In the genomic region with DNA sequence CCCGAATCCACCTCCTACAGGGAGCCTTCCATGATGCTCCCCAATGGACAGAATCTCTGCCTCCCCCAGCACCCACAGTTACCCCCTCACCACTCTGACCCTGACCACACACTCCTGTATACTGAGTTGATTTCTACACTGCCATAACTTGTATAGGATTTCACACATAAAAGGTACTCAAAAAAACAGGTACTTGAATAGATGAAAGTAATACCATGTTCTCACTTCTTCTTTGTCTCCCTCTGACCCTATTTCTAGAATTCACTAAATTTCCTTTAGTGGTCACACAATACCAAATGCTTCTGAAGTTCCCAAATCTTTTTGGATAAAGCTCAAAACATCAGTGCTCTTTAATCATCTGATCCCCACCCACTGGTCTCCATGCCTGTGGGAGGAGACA, we compare ENCODE assay signal across 30 cellular contexts. TPM values are rescaled to one million over a fixed set of nuclear protein-coding genes. Genes with fewer than 3 reads are reported as not detected.
DNase-seq lines count a peak whose midpoint lies in the region; ATAC-seq and TF ChIP-seq lines count a peak whose summit lies in the region.
"Had no signal": no experiment of that assay in that cellular context is flagged by ENCODE, and none has a peak within 500 bp of the region (broad histone marks: within the 10 kb centered on the region; RNA-seq: fewer than 3 reads in every experiment).

No MANE protein-coding gene starts in this region.

- peaks cover 21% of the 10 kb centered on the region for H3K27me3 Mint-ChIP-seq in activated naive CD8-positive, alpha-beta T cell treated with anti-CD3 and anti-CD28 coated beads, Interleukin-2, amount 10 ng/mL, durations not matched to agents 7 days and 5 days
- peaks cover 24% of the 10 kb centered on the region for H3K27me3 Mint-ChIP-seq in activated naive CD8-positive, alpha-beta T cell treated with anti-CD3 and anti-CD28 coated beads, Interleukin-2, amount 50 U/mL, for 24 hours
- H3K27me3 Mint-ChIP-seq in nephron (ENCODE audit: low read depth), result peaks cover 5% of the 10 kb centered on the region
- H3K27me3 Mint-ChIP-seq: activated B cell treated with CpG ODN at 0.5 μM for 24 hours; activated CD8-positive, alpha-beta memory T cell treated with anti-CD3 and anti-CD28 coated beads, Interleukin-2, amount 10 ng/mL, durations not matched to agents 7 days and 5 days had no signal

- H3K4me3 Mint-ChIP-seq in activated naive CD8-positive, alpha-beta T cell treated with anti-CD3 and anti-CD28 coated beads, Interleukin-2, amount 10 ng/mL, durations not matched to agents 7 days and 5 days, result no peak overlapping the region
- H3K4me3 Mint-ChIP-seq in activated naive CD8-positive, alpha-beta T cell treated with anti-CD3 and anti-CD28 coated beads, Interleukin-2, amount 50 U/mL, for 24 hours, result no peak overlapping the region
- no peak overlapping the region for H3K4me3 Mint-ChIP-seq in nephron
- H3K4me3 Mint-ChIP-seq: activated B cell treated with CpG ODN at 0.5 μM for 24 hours; activated CD4-positive, alpha-beta T cell treated with anti-CD3 and anti-CD28 coated beads, Interleukin-2, amount 10 ng/mL, durations not matched to agents 7 days and 5 days; activated CD8-positive, alpha-beta memory T cell treated with anti-CD3 and anti-CD28 coated beads, Interleukin-2, amount 10 ng/mL, durations not matched to agents 7 days and 5 days; activated T-cell treated with anti-CD3 and anti-CD28 coated beads, Interleukin-2, amount 50 U/mL, for 4 hours; naive thymus-derived CD8-positive, alpha-beta T cell had no signal

- ATAC-seq in activated naive CD8-positive, alpha-beta T cell treated with anti-CD3 and anti-CD28 coated beads, Interleukin-2, amount 10 ng/mL, durations not matched to agents 7 days and 5 days (ENCODE audit: low read depth), result no peak
- no peak for ATAC-seq in activated naive CD8-positive, alpha-beta T cell treated with anti-CD3 and anti-CD28 coated beads, Interleukin-2, amount 50 U/mL, for 24 hours
- ATAC-seq in GM21786 (IDR thresholded peaks at IDR 0.05; ENCODE audit: unreplicated experiment) (peak; percentile 59), HG03103 (IDR thresholded peaks at IDR 0.05; ENCODE audit: low read depth, unreplicated experiment) (peak; percentile 75), HG03520 (IDR thresholded peaks at IDR 0.05; ENCODE audit: unreplicated experiment) (no peak)
- ATAC-seq: activated CD8-positive, alpha-beta memory T cell treated with anti-CD3 and anti-CD28 coated beads, Interleukin-2, amount 10 ng/mL, durations not matched to agents 7 days and 5 days; activated T-cell treated with anti-CD3 and anti-CD28 coated beads, Interleukin-2, amount 50 U/mL, for 4 hours; left cardiac atrium; naive thymus-derived CD8-positive, alpha-beta T cell had no signal

- peak overlapping the region; percentile 26 for H3K27ac Mint-ChIP-seq in activated naive CD8-positive, alpha-beta T cell treated with anti-CD3 and anti-CD28 coated beads, Interleukin-2, amount 10 ng/mL, durations not matched to agents 7 days and 5 days
- no peak overlapping the region for H3K27ac Mint-ChIP-seq in activated naive CD8-positive, alpha-beta T cell treated with anti-CD3 and anti-CD28 coated beads, Interleukin-2, amount 50 U/mL, for 24 hours
- H3K27ac Mint-ChIP-seq in nephron, result peak overlapping the region in 2 of 3 experiments; percentile 5 to 49
- H3K27ac Mint-ChIP-seq: activated B cell treated with CpG ODN at 0.5 μM for 24 hours; activated CD4-positive, alpha-beta T cell treated with anti-CD3 and anti-CD28 coated beads, Interleukin-2, amount 10 ng/mL, durations not matched to agents 7 days and 5 days; activated CD8-positive, alpha-beta memory T cell treated with anti-CD3 and anti-CD28 coated beads, Interleukin-2, amount 10 ng/mL, durations not matched to agents 7 days and 5 days; naive thymus-derived CD8-positive, alpha-beta T cell had no signal

- no peaks in the 10 kb centered on the region for H3K36me3 Mint-ChIP-seq in activated naive CD8-positive, alpha-beta T cell treated with anti-CD3 and anti-CD28 coated beads, Interleukin-2, amount 10 ng/mL, durations not matched to agents 7 days and 5 days
- H3K36me3 Mint-ChIP-seq in activated naive CD8-positive, alpha-beta T cell treated with anti-CD3 and anti-CD28 coated beads, Interleukin-2, amount 50 U/mL, for 24 hours (ENCODE audit: low read depth), result no peaks in the 10 kb centered on the region
- peaks cover 25% of the 10 kb centered on the region for H3K36me3 Mint-ChIP-seq in nephron (ENCODE audit: low read depth)
- H3K36me3 Mint-ChIP-seq: activated CD8-positive, alpha-beta memory T cell treated with anti-CD3 and anti-CD28 coated beads, Interleukin-2, amount 10 ng/mL, durations not matched to agents 7 days and 5 days; naive thymus-derived CD8-positive, alpha-beta T cell had no signal

- POLR2A ChIA-PET in activated naive CD8-positive, alpha-beta T cell treated with anti-CD3 and anti-CD28 coated beads, Interleukin-2, amount 10 ng/mL, durations not matched to agents 7 days and 5 days (lab: Charles Lee), result no interaction called here

- no peak for DNase-seq in activated naive CD8-positive, alpha-beta T cell treated with anti-CD3 and anti-CD28 coated beads, Interleukin-2, amount 10 ng/mL, durations not matched to agents 7 days and 5 days
- no peak for DNase-seq in activated naive CD8-positive, alpha-beta T cell treated with anti-CD3 and anti-CD28 coated beads, Interleukin-2, amount 50 U/mL, for 24 hours
- DNase-seq in kidney tubule cell (ENCODE audit: low spot score) (no peak), NCI-H774 (lab: John Stamatoyannopoulos, UW) (no peak)
- DNase-seq: activated B cell treated with CpG ODN at 0.5 μM for 24 hours; activated CD4-positive, alpha-beta T cell treated with anti-CD3 and anti-CD28 coated beads, Interleukin-2, amount 10 ng/mL, durations not matched to agents 7 days and 5 days; activated CD8-positive, alpha-beta memory T cell treated with anti-CD3 and anti-CD28 coated beads, Interleukin-2, amount 10 ng/mL, durations not matched to agents 7 days and 5 days; activated gamma-delta T cell treated with Interleukin-2 at 50 U/mL for 16 hours; activated T-cell treated with anti-CD3 and anti-CD28 coated beads, Interleukin-2, amount 50 U/mL, for 4 hours; DMS53; effector CD8-positive, alpha-beta T cell; H7; hypothalamus; IMR-90; left cardiac atrium; naive thymus-derived CD8-positive, alpha-beta T cell; NCI-H1092; NCI-H1694 treated with DMSO at 0.1 percent for 48 hours; NCI-H2171; NCI-H510A treated with DMSO at 0.1 percent for 48 hours; NK-92 treated with Interleukin-12 subunit alpha and Interleukin-12 subunit beta, amount 100 ng/mL, for 24 hours; occipital lobe; stimulated activated CD4-positive, alpha-beta T cell treated with anti-CD3 and anti-CD28 coated beads, Interleukin-12 subunit alpha, Interleukin-12 subunit beta, amount 100 ng/mL, for 4 hours; stimulated activated CD4-positive, alpha-beta T cell treated with anti-CD3 and anti-CD28 coated beads, Interleukin-2, amount 100 ng/mL, for 48 hours; stomach; T-helper 1 cell had no signal

- peaks cover 3% of the 10 kb centered on the region for H3K4me1 Mint-ChIP-seq in activated naive CD8-positive, alpha-beta T cell treated with anti-CD3 and anti-CD28 coated beads, Interleukin-2, amount 10 ng/mL, durations not matched to agents 7 days and 5 days
- H3K4me1 Mint-ChIP-seq in activated naive CD8-positive, alpha-beta T cell treated with anti-CD3 and anti-CD28 coated beads, Interleukin-2, amount 50 U/mL, for 24 hours, result no peaks in the 10 kb centered on the region
- H3K4me1 Mint-ChIP-seq in nephron, result peaks cover 38% of the 10 kb centered on the region
- H3K4me1 Mint-ChIP-seq: activated B cell treated with CpG ODN at 0.5 μM for 24 hours; activated CD4-positive, alpha-beta T cell treated with anti-CD3 and anti-CD28 coated beads, Interleukin-2, amount 10 ng/mL, durations not matched to agents 7 days and 5 days; activated CD8-positive, alpha-beta memory T cell treated with anti-CD3 and anti-CD28 coated beads, Interleukin-2, amount 10 ng/mL, durations not matched to agents 7 days and 5 days had no signal

- no peak for TF ChIP-seq CTCF in nephron (IDR thresholded peaks at IDR 0.05; ENCODE audit: unreplicated experiment in 3 of 3)

- no peaks in the 10 kb centered on the region for H3K9me3 Mint-ChIP-seq in activated naive CD8-positive, alpha-beta T cell treated with anti-CD3 and anti-CD28 coated beads, Interleukin-2, amount 10 ng/mL, durations not matched to agents 7 days and 5 days
- H3K9me3 Mint-ChIP-seq in activated naive CD8-positive, alpha-beta T cell treated with anti-CD3 and anti-CD28 coated beads, Interleukin-2, amount 50 U/mL, for 24 hours, result no peaks in the 10 kb centered on the region
- no peaks in the 10 kb centered on the region for H3K9me3 Mint-ChIP-seq in nephron
- H3K9me3 Mint-ChIP-seq: activated CD4-positive, alpha-beta T cell treated with anti-CD3 and anti-CD28 coated beads, Interleukin-2, amount 10 ng/mL, durations not matched to agents 7 days and 5 days; activated T-cell treated with anti-CD3 and anti-CD28 coated beads, Interleukin-2, amount 50 U/mL, for 4 hours had no signal

RNA-seq across cellular contexts. Expression of gene HSPA12A, which starts 45.4 kb away (rescaled TPM):
- total RNA-seq in activated naive CD8-positive, alpha-beta T cell treated with anti-CD3 and anti-CD28 coated beads, Interleukin-2, amount 10 ng/mL, durations not matched to agents 7 days and 5 days, result under 1 TPM; 0.06 to 0.09 TPM
- total RNA-seq: activated CD8-positive, alpha-beta memory T cell treated with anti-CD3 and anti-CD28 coated beads, Interleukin-2, amount 10 ng/mL, durations not matched to agents 7 days and 5 days; naive thymus-derived CD8-positive, alpha-beta T cell had no signal

Comparison
In these comparisons a context has a peak if more than half of its experiments do, and no peak if none do; other contexts are left out.
1. ATAC-seq: peak in GM21786 (single experiment) and HG03103 (single experiment); none in activated naive CD8-positive, alpha-beta T cell treated with anti-CD3 and anti-CD28 coated beads, Interleukin-2, amount 10 ng/mL, durations not matched to agents 7 days and 5 days (single experiment), activated naive CD8-positive, alpha-beta T cell treated with anti-CD3 and anti-CD28 coated beads, Interleukin-2, amount 50 U/mL, for 24 hours (single experiment) and HG03520 (single experiment).